Comparison of ENCODE assay signal across 15 cellular contexts in genomic region chr11:126433989-126434949, GRCh38.
A peak's percentile ranks its signal among the peaks of the same experiment; 100 is the strongest.
DNase-seq lines count a peak whose midpoint lies in the region; ATAC-seq and TF ChIP-seq lines count a peak whose summit lies in the region.
"Had no signal": no experiment of that assay in that cellular context is flagged by ENCODE, and none has a peak within 500 bp of the region (broad histone marks: within the 10 kb centered on the region; RNA-seq: fewer than 3 reads in every experiment).

No MANE protein-coding gene starts in this region.

- no peak overlapping the region for H3K4me3 Mint-ChIP-seq in stimulated activated naive CD8-positive, alpha-beta T cell treated with anti-CD3 and anti-CD28 coated beads, Interleukin-15, amount 100 ng/mL, for 72 hours
- no peak overlapping the region for H3K4me3 Mint-ChIP-seq in dendritic cell treated with granulocyte-macrophage colony-stimulating factor and Interleukin-4, amounts not matched to agents 40 ng/mL and 50 ng/mL, for 4 days
- H3K4me3 Mint-ChIP-seq: CD4-positive, alpha-beta T cell had no signal

- in situ Hi-C loops in GM13976 (cut with MboI; ENCODE audit: low sequenced_read_pairs, unreplicated experiment): loop anchor here (25.0 kb wide), 1 partner anchor 903 kb away; no protein-coding TSS in a partner anchor

- no peaks in the 10 kb centered on the region for H3K27me3 ChIP-seq in NT2/D1 (ENCODE audit: insufficient read depth, insufficient read length)
- H3K27me3 ChIP-seq in spleen (replicated peaks in 1 of 7): peaks cover 0 to 5% (median 0%) of the 10 kb centered on the region in 7 donors

- no peaks in the 10 kb centered on the region for H3K4me1 Mint-ChIP-seq in stimulated activated naive CD8-positive, alpha-beta T cell treated with anti-CD3 and anti-CD28 coated beads, Interleukin-15, amount 100 ng/mL, for 72 hours
- peaks cover 15% of the 10 kb centered on the region for H3K4me1 Mint-ChIP-seq in dendritic cell treated with granulocyte-macrophage colony-stimulating factor and Interleukin-4, amounts not matched to agents 40 ng/mL and 50 ng/mL, for 4 days (ENCODE audit: low read depth)

- ATAC-seq in stimulated activated naive CD8-positive, alpha-beta T cell treated with anti-CD3 and anti-CD28 coated beads, Interleukin-15, amount 100 ng/mL, for 72 hours: peak; percentile 26
- no peak for ATAC-seq in stimulated activated naive CD8-positive, alpha-beta T cell treated with anti-CD3 and anti-CD28 coated beads, Interleukin-15, Interleukin-2, amounts not matched to agents 100 U/mL and 50 U/mL, for 24 hours

- H3K27ac ChIP-seq in spleen: peak overlapping the region in 6 of 8 donors; percentile 42 to 84 (median 74)
- no peak overlapping the region for H3K27ac ChIP-seq in substantia nigra (ENCODE audit: low read depth, low read length, poor library complexity, severe bottlenecking)
- H3K27ac ChIP-seq: KMS-11 had no signal

- H3K4me3 ChIP-seq in NT2/D1 (ENCODE audit: insufficient read length, low read depth) (no peak overlapping the region), spleen (no peak overlapping the region)

- H3K27ac Mint-ChIP-seq in stimulated activated naive CD8-positive, alpha-beta T cell treated with anti-CD3 and anti-CD28 coated beads, Interleukin-15, amount 100 ng/mL, for 72 hours: peak overlapping the region; percentile 64 to 74
- peak overlapping the region; percentile 8 for H3K27ac Mint-ChIP-seq in dendritic cell treated with granulocyte-macrophage colony-stimulating factor and Interleukin-4, amounts not matched to agents 40 ng/mL and 50 ng/mL, for 4 days
- H3K27ac Mint-ChIP-seq: CD4-positive, alpha-beta T cell had no signal

- H3K36me3 ChIP-seq in NT2/D1 (ENCODE audit: insufficient read depth, insufficient read length, low read length) (no peaks in the 10 kb centered on the region), spleen (no peaks in the 10 kb centered on the region)

- no peaks in the 10 kb centered on the region for H3K9me3 Mint-ChIP-seq in stimulated activated naive CD8-positive, alpha-beta T cell treated with anti-CD3 and anti-CD28 coated beads, Interleukin-15, amount 100 ng/mL, for 72 hours
- no peaks in the 10 kb centered on the region for H3K9me3 Mint-ChIP-seq in dendritic cell treated with granulocyte-macrophage colony-stimulating factor and Interleukin-4, amounts not matched to agents 40 ng/mL and 50 ng/mL, for 4 days
- H3K9me3 Mint-ChIP-seq: CD4-positive, alpha-beta T cell had no signal

- no peak for TF ChIP-seq POLR2A in spleen (IDR thresholded peaks at IDR 0.05)

- H3K9me3 ChIP-seq in NT2/D1 (ENCODE audit: insufficient read depth, low read length): no peaks in the 10 kb centered on the region
- H3K9me3 ChIP-seq in spleen: no peaks in the 10 kb centered on the region

- TF ChIP-seq CTCF in spleen (IDR thresholded peaks at IDR 0.05 in 8 of 11, conservative IDR thresholded peaks at IDR 0.05 in 3 of 11): no peak
- no peak for TF ChIP-seq CTCF in GM13976 (IDR thresholded peaks at IDR 0.05; ENCODE audit: borderline replicate concordance, control extremely low read depth, extremely low read depth, insufficient read depth, missing control alignments)

- H3K4me1 ChIP-seq in NT2/D1 (ENCODE audit: insufficient read depth, insufficient read length): peaks cover 27% of the 10 kb centered on the region
- peaks cover 8 to 75% (median 34%) of the 10 kb centered on the region in 6 donors for H3K4me1 ChIP-seq in spleen

- intact Hi-C loops in dendritic cell treated with granulocyte-macrophage colony-stimulating factor and Interleukin-4, amounts not matched to agents 40 ng/mL and 50 ng/mL, for 4 days (cut with micrococcal nuclease): no loop called here
- intact Hi-C loops in spleen (cut with DNase I; ENCODE audit: low total_unique reads): no loop called here

- H3K9ac ChIP-seq in NT2/D1 (ENCODE audit: insufficient read length, low read depth): peak overlapping the region; percentile 42
- H3K9ac ChIP-seq: KMS-11 had no signal

- no peaks in the 10 kb centered on the region for H3K27me3 Mint-ChIP-seq in stimulated activated naive CD8-positive, alpha-beta T cell treated with anti-CD3 and anti-CD28 coated beads, Interleukin-15, amount 100 ng/mL, for 72 hours
- H3K27me3 Mint-ChIP-seq in dendritic cell treated with granulocyte-macrophage colony-stimulating factor and Interleukin-4, amounts not matched to agents 40 ng/mL and 50 ng/mL, for 4 days: no peaks in the 10 kb centered on the region
- H3K27me3 Mint-ChIP-seq: CD4-positive, alpha-beta T cell had no signal

- H3K36me3 Mint-ChIP-seq in dendritic cell treated with granulocyte-macrophage colony-stimulating factor and Interleukin-4, amounts not matched to agents 40 ng/mL and 50 ng/mL, for 4 days (ENCODE audit: low read depth): no peaks in the 10 kb centered on the region

- 60 to 77% (median 74%) methylated on average over 13 to 16 of the region's 16 CpGs for WGBS in spleen, 5 donors

- DNase-seq in stimulated activated naive CD8-positive, alpha-beta T cell treated with anti-CD3 and anti-CD28 coated beads, Interleukin-15, amount 100 ng/mL, for 72 hours: no peak
- no peak for DNase-seq in stimulated activated naive CD8-positive, alpha-beta T cell treated with anti-CD3 and anti-CD28 coated beads, Interleukin-15, Interleukin-2, amounts not matched to agents 100 U/mL and 50 U/mL, for 24 hours
- DNase-seq in NT2/D1 (ENCODE audit: low read depth, low spot score) (no peak), spleen (no peak), substantia nigra (lab: John Stamatoyannopoulos, UW) (no peak), GM13976 (ENCODE audit: low spot score) (no peak)
- DNase-seq in stimulated activated CD4-positive, alpha-beta T cell treated with anti-CD3 and anti-CD28 coated beads, Interleukin-2, amount 100 ng/mL, for 48 hours: no peak
- DNase-seq: CD4-positive, alpha-beta T cell; NCI-H1092; NCI-H2081 treated with DMSO at 0.1 percent for 48 hours; NCI-H510A; NCI-H82; Right ventricle myocardium superior had no signal
